In genomic region chr6:6943411-6943810, GRCh38 we compare ENCODE assay signal across 18 cellular contexts.
DNase-seq lines count a peak whose midpoint lies in the region; ATAC-seq, FAIRE-seq and TF ChIP-seq lines count a peak whose summit lies in the region.
"Had no signal": no experiment of that assay in that cellular context is flagged by ENCODE, and none has a peak within 500 bp of the region (broad histone marks: within the 10 kb centered on the region; RNA-seq: fewer than 3 reads in every experiment).

No MANE protein-coding gene starts in this region.

- H3K9ac ChIP-seq in OCI-LY3 (ENCODE audit: low read length) = no peak overlapping the region

- no peaks in the 10 kb centered on the region for H4K20me1 ChIP-seq in OCI-LY3 (ENCODE audit: insufficient read depth, low read length)

- no peak overlapping the region for H3K4me3 Mint-ChIP-seq in immature natural killer cell

- H3K4me2 ChIP-seq in OCI-LY3 (ENCODE audit: low read length) = peak overlapping the region; percentile 86

- no peaks in the 10 kb centered on the region for H3K27me3 ChIP-seq in OCI-LY3 (ENCODE audit: low read depth, low read length)
- H3K27me3 ChIP-seq in psoas muscle (ENCODE audit: insufficient read depth in 3 of 3, low read length in 2 of 3) = no peaks in the 10 kb centered on the region
- H3K27me3 ChIP-seq: BE2C had no signal

- ATAC-seq in GM21529 (IDR thresholded peaks at IDR 0.05; ENCODE audit: unreplicated experiment) (peak; percentile 15), psoas muscle (peak in 1 of 4 donors; percentile 28)

- H2AFZ ChIP-seq in OCI-LY3 (ENCODE audit: low read depth, low read length) = peak overlapping the region; percentile 72; the same call in 1 of the 2 replicates

- peaks cover 0 to 3% (median 2%) of the 10 kb centered on the region in 3 donors for H3K27me3 Mint-ChIP-seq in immature natural killer cell (ENCODE audit: low read depth in 3 of 3)
- H3K27me3 Mint-ChIP-seq: progenitor cell of endocrine pancreas had no signal

- peaks cover 6 to 13% of the 10 kb centered on the region in 2 donors for H3K4me1 Mint-ChIP-seq in immature natural killer cell

- H3K36me3 ChIP-seq in OCI-LY3 (replicated peaks; ENCODE audit: low read depth, low read length) (no peaks in the 10 kb centered on the region), psoas muscle (ENCODE audit: insufficient read depth in 1 of 2, low read depth in 1 of 2) (no peaks in the 10 kb centered on the region)
- H3K36me3 ChIP-seq: BE2C had no signal

- no peak for TF ChIP-seq CTCF in OCI-LY3 (IDR thresholded peaks at IDR 0.05; ENCODE audit: low read depth, low read length)
- TF ChIP-seq CTCF in psoas muscle (IDR thresholded peaks at IDR 0.05) = no peak

- intact Hi-C loops in psoas muscle (cut with DNase I) = loop anchor here in 1 of 2 donors (2.0 to 5.0 kb wide), 2 partner anchors 15 to 109 kb away; no protein-coding TSS in a partner anchor

- peaks cover 0 to 2% (median 0%) of the 10 kb centered on the region in 6 donors for H3K9me3 Mint-ChIP-seq in immature natural killer cell
- H3K9me3 Mint-ChIP-seq: HFFc6 had no signal

- no peaks in the 10 kb centered on the region for H3K36me3 Mint-ChIP-seq in immature natural killer cell
- H3K36me3 Mint-ChIP-seq: naive B cell had no signal

- DNase-seq in GM12891 (ENCODE audit: insufficient read length, low spot score) = no peak
- no peak for DNase-seq in psoas muscle
- DNase-seq in NCI-H510A treated with DMSO at 0.1 percent for 48 hours (lab: John Stamatoyannopoulos, UW) = no peak
- no peak for DNase-seq in NCI-H1417 treated with DMSO at 0.1 percent for 48 hours (lab: John Stamatoyannopoulos, UW)
- DNase-seq in immature natural killer cell = no peak
- DNase-seq: activated effector memory CD4-positive, alpha-beta T cell treated with anti-CD3 and anti-CD28 coated beads, Interleukin-2, amount 50 U/mL, for 16 hours; BE2C; Karpas-422; naive B cell; NCI-H69 had no signal

- H3K79me2 ChIP-seq in OCI-LY3 (ENCODE audit: low read length) = no peaks in the 10 kb centered on the region

- H3K27ac ChIP-seq in OCI-LY3 (ENCODE audit: low read length) = no peak overlapping the region
- peak overlapping the region; percentile 91 for H3K27ac ChIP-seq in psoas muscle

- no peaks in the 10 kb centered on the region for H3K9me3 ChIP-seq in OCI-LY3 (ENCODE audit: insufficient read depth, low read length)
- H3K9me3 ChIP-seq in psoas muscle = no peaks in the 10 kb centered on the region
- H3K9me3 ChIP-seq: BE2C had no signal

- FAIRE-seq in GM12891 (lab: Jason Lieb, UNC) = peak; percentile 76
- FAIRE-seq: colon, endothelial cell of umbilical vein, frontal cortex, RCC 7860 had no signal

- H3K4me1 ChIP-seq in OCI-LY3 (ENCODE audit: low read length) (peaks cover 15% of the 10 kb centered on the region; the same call in 1 of the 2 replicates), psoas muscle (peaks cover 17% of the 10 kb centered on the region)
- H3K4me1 ChIP-seq: BE2C had no signal

- WGBS in psoas muscle, 3 donors = 18 to 40% (median 19%) methylated on average over 1 of the region's 1 CpG

- H3K27ac Mint-ChIP-seq in immature natural killer cell = no peak overlapping the region
- H3K27ac Mint-ChIP-seq: HFFc6, progenitor cell of endocrine pancreas had no signal

- no peak for TF ChIP-seq POLR2A in GM12891 (IDR thresholded peaks at IDR 0.05; ENCODE audit: low read depth, low read length)

- H3K4me3 ChIP-seq in OCI-LY3 (ENCODE audit: low read length) (peak overlapping the region; percentile 68), psoas muscle (peak overlapping the region; percentile 20)

TF ChIP-seq in GM12891, 5 proteins besides CTCF, POLR2A, EP300 and RAD21:
- TF ChIP-seq TAF1 (IDR thresholded peaks at IDR 0.05; ENCODE audit: low read depth, low read length) (no peak), SPI1 (IDR thresholded peaks at IDR 0.05; ENCODE audit: low read depth, low read length) (no peak), POU2F2 (IDR thresholded peaks at IDR 0.05; ENCODE audit: low read depth, low read length) (no peak)
